In genomic region chr1:171226757-171227370, GRCh38 we compare ENCODE assay signal across 8 cellular contexts. TPM values are rescaled to one million over a fixed set of nuclear protein-coding genes. Genes with fewer than 3 reads are reported as not detected.
DNase-seq lines count a peak whose midpoint lies in the region; ATAC-seq lines count a peak whose summit lies in the region.

No MANE protein-coding gene starts in this region.

- DNase-seq in DMS79 treated with DMSO at 0.1 percent for 48 hours (lab: John Stamatoyannopoulos, UW) (peak; percentile 75), NCI-H345 treated with DMSO at 0.1 percent for 48 hours (lab: John Stamatoyannopoulos, UW; ENCODE audit: unreplicated experiment) (peak; percentile 56), globus pallidus (ENCODE audit: low spot score) (peak; percentile 46), putamen (ENCODE audit: low spot score) (peak; percentile 49), mesenteric fat pad (ENCODE audit: low spot score) (no peak)
- peak; percentile 5 to 13 for DNase-seq in activated CD4-positive, alpha-beta T cell treated with anti-CD3 and anti-CD28 coated beads, Interleukin-2, amount 50 U/mL, for 48 hours

- ATAC-seq in GM19395 (IDR thresholded peaks at IDR 0.05; ENCODE audit: unreplicated experiment) (peak; percentile 96), HG03432 (IDR thresholded peaks at IDR 0.05; ENCODE audit: unreplicated experiment) (peak; percentile 96)

RNA-seq across cellular contexts. Expression of gene FMO1, which starts 21.4 kb away (rescaled TPM):
- total RNA-seq in mesenteric fat pad: 0.58 TPM

RNA-seq across cellular contexts. Expression of gene FMO2, which starts 41.8 kb away (rescaled TPM):
- total RNA-seq in mesenteric fat pad: 45.2 TPM
